In the genomic region with DNA sequence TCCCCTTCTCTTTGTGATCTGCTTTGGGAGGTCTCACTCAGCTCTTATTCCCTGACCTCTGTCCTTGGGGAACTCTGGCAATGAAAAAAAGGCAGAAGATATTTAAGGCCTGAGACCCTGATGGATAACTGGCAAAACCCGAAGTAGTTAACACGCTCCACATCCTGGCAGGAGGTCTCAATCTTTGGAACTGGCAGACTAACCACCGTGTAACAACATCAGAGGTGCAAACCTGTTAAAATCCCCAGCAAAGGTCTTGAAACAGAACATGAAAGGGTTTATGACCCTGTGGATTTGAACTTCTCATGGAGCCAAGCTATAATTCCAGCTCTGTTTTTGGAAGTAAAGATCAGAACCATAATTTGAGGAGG, we compare ENCODE assay signal across 24 cellular contexts.
A peak's percentile ranks its signal among the peaks of the same experiment; 100 is the strongest.
DNase-seq lines count a peak whose midpoint lies in the region; TF ChIP-seq lines count a peak whose summit lies in the region.
"Had no signal": no experiment of that assay in that cellular context is flagged by ENCODE, and none has a peak within 500 bp of the region (broad histone marks: within the 10 kb centered on the region; RNA-seq: fewer than 3 reads in every experiment).

No MANE protein-coding gene starts in this region.

- H3K79me2 ChIP-seq in neural cell (replicated peaks; ENCODE audit: insufficient read depth, low read length): no peaks in the 10 kb centered on the region

- H3K36me3 ChIP-seq in BLaER1 (no peaks in the 10 kb centered on the region), HUES48 (ENCODE audit: control insufficient read depth, insufficient read depth, low read length) (no peaks in the 10 kb centered on the region), endodermal cell (ENCODE audit: control insufficient read depth, insufficient read depth, low read length) (no peaks in the 10 kb centered on the region), neural cell (ENCODE audit: insufficient read depth, low read length) (no peaks in the 10 kb centered on the region), esophagus muscularis mucosa (peaks cover 0 to 57% (median 9%) of the 10 kb centered on the region in 4 donors), brain microvascular endothelial cell (replicated peaks) (no peaks in the 10 kb centered on the region)
- H3K36me3 ChIP-seq: HAP-1, left lung, prostate gland had no signal

- TF ChIP-seq POLR2A in esophagus muscularis mucosa (IDR thresholded peaks at IDR 0.05; ENCODE audit: low read depth): no peak

- H3K4me2 ChIP-seq in BLaER1: peak overlapping the region; percentile 7; the same call in 1 of the 2 replicates
- H3K4me2 ChIP-seq in neural cell (ENCODE audit: low read length): no peak overlapping the region

- TF ChIP-seq CTCF in endodermal cell (conservative IDR thresholded peaks at IDR 0.05) (no peak), neural cell (IDR thresholded peaks at IDR 0.05; ENCODE audit: poor library complexity, severe bottlenecking) (no peak), esophagus muscularis mucosa (IDR thresholded peaks at IDR 0.05) (no peak), brain microvascular endothelial cell (IDR thresholded peaks at IDR 0.05; ENCODE audit: low read depth, low read length, missing control alignments) (no peak)

- DNase-seq in endodermal cell (no peak), esophagus muscularis mucosa (ENCODE audit: extremely low spot score) (no peak), hypothalamus (lab: John Stamatoyannopoulos, UW) (no peak), brain microvascular endothelial cell (no peak)
- DNase-seq in activated naive CD4-positive, alpha-beta T cell treated with Interleukin-2 at 50 U/mL for 16 hours: no peak
- DNase-seq: activated CD4-positive, CD25-positive, alpha-beta regulatory T cell; activated T-cell treated with anti-CD3 and anti-CD28 coated beads, Interleukin-2, amount 50 U/mL, for 72 hours; CD4-positive, alpha-beta T cell; foreskin keratinocyte; MM.1S; NCI-H1694 treated with DMSO at 0.1 percent for 48 hours; small intestine; stimulated activated CD4-positive, alpha-beta T cell treated with anti-CD3 and anti-CD28 coated beads, Interleukin-4, amount 100 ng/mL, for 1 hour had no signal

- H3K9me3 ChIP-seq in BLaER1: no peaks in the 10 kb centered on the region
- no peaks in the 10 kb centered on the region for H3K9me3 ChIP-seq in HUES48 (ENCODE audit: control insufficient read depth, insufficient read depth, low read length)
- H3K9me3 ChIP-seq in endodermal cell (ENCODE audit: control insufficient read depth, low read length): no peaks in the 10 kb centered on the region
- H3K9me3 ChIP-seq in neural cell (ENCODE audit: low read length): no peaks in the 10 kb centered on the region
- no peaks in the 10 kb centered on the region for H3K9me3 ChIP-seq in esophagus muscularis mucosa
- H3K9me3 ChIP-seq: HAP-1, left lung, prostate gland had no signal

- H3K9me3 Mint-ChIP-seq in endodermal cell: no peaks in the 10 kb centered on the region
- H3K9me3 Mint-ChIP-seq: activated naive CD4-positive, alpha-beta T cell treated with anti-CD3 and anti-CD28 coated beads, Interleukin-2, amount 50 U/mL, for 72 hours; activated T-cell treated with anti-CD3 and anti-CD28 coated beads, Interleukin-2, amount 50 U/mL, for 72 hours; CD4-positive, alpha-beta T cell; dendritic cell treated with granulocyte-macrophage colony-stimulating factor and Interleukin-4, amounts not matched to agents 40 ng/mL and 50 ng/mL, for 4 days; T-helper 2 cell treated with Interferon-gamma antibody and Interleukin-4, amounts not matched to agents 5 μg/mL and 100 μg/mL, for 36 hours had no signal

- 39 to 42% methylated on average over 3 of the region's 3 CpGs for WGBS in endodermal cell (ENCODE audit: insufficient coverage in 1 of 2, insufficient read length in 1 of 2), 2 experiments
- 69% methylated on average over 3 of the region's 3 CpGs for WGBS in esophagus muscularis mucosa

- H3K9ac ChIP-seq in BLaER1 (no peak overlapping the region), HUES48 (ENCODE audit: low read depth, low read length) (no peak overlapping the region), endodermal cell (ENCODE audit: extremely low read depth, low read length, poor library complexity, severe bottlenecking) (no peak overlapping the region), neural cell (ENCODE audit: low read length) (peak overlapping the region; percentile 16)

- in situ Hi-C loops in brain microvascular endothelial cell (cut with HindIII; ENCODE audit: low pct_ligation_motif_present, low sequenced_read_pairs): no loop called here

- no peaks in the 10 kb centered on the region for H3K36me3 Mint-ChIP-seq in endodermal cell (ENCODE audit: low read depth)
- H3K36me3 Mint-ChIP-seq: activated naive CD4-positive, alpha-beta T cell treated with anti-CD3 and anti-CD28 coated beads, Interleukin-2, amount 50 U/mL, for 72 hours had no signal

- H3F3A ChIP-seq in neural cell (ENCODE audit: insufficient read depth, low read length, poor library complexity, severe bottlenecking): no peaks in the 10 kb centered on the region

- H3K4me3 ChIP-seq in BLaER1: no peak overlapping the region
- H3K4me3 ChIP-seq in HUES48 (ENCODE audit: low read depth, low read length): peak overlapping the region; percentile 10; the same call in 1 of the 2 replicates
- no peak overlapping the region for H3K4me3 ChIP-seq in endodermal cell (ENCODE audit: low read length)
- H3K4me3 ChIP-seq in neural cell (ENCODE audit: low read length): no peak overlapping the region
- no peak overlapping the region for H3K4me3 ChIP-seq in esophagus muscularis mucosa
- H3K4me3 ChIP-seq in brain microvascular endothelial cell (ENCODE audit: low read depth, low read length): no peak overlapping the region
- H3K4me3 ChIP-seq: HAP-1, left lung, prostate gland had no signal

- TF ChIP-seq EP300 in neural cell (conservative IDR thresholded peaks at IDR 0.05; ENCODE audit: poor library complexity, severe bottlenecking) (no peak), esophagus muscularis mucosa (IDR thresholded peaks at IDR 0.05) (no peak)

- intact Hi-C loops in esophagus muscularis mucosa (cut with DNase I): no loop called here

- H3K27ac ChIP-seq in BLaER1 (no peak overlapping the region), HUES48 (ENCODE audit: low read depth, low read length) (peak overlapping the region; percentile 86), endodermal cell (ENCODE audit: low read depth, low read length) (peak overlapping the region; percentile 22), neural cell (ENCODE audit: low read length) (peak overlapping the region; percentile 45), esophagus muscularis mucosa (replicated peaks in 1 of 4) (peak overlapping the region in 1 of 4 donors; percentile 30), brain microvascular endothelial cell (no peak overlapping the region)
- H3K27ac ChIP-seq: epithelial cell of prostate, foreskin keratinocyte, prostate gland had no signal

- no peaks in the 10 kb centered on the region for H3K27me3 Mint-ChIP-seq in endodermal cell (ENCODE audit: insufficient read depth)
- H3K27me3 Mint-ChIP-seq: dendritic cell treated with granulocyte-macrophage colony-stimulating factor and Interleukin-4, amounts not matched to agents 40 ng/mL and 50 ng/mL, for 4 days had no signal

- no peak overlapping the region for H2AFZ ChIP-seq in neural cell (ENCODE audit: low read depth, low read length)

- H3K4me1 ChIP-seq in BLaER1: peaks cover 15% of the 10 kb centered on the region; the same call in 1 of the 2 replicates
- peaks cover 49% of the 10 kb centered on the region for H3K4me1 ChIP-seq in HUES48 (ENCODE audit: control insufficient read depth, insufficient read depth, low read length)
- H3K4me1 ChIP-seq in endodermal cell (ENCODE audit: control insufficient read depth, insufficient read depth, low read length): peaks cover 11% of the 10 kb centered on the region
- H3K4me1 ChIP-seq in esophagus muscularis mucosa: peaks cover 25 to 31% (median 28%) of the 10 kb centered on the region in 4 donors
- H3K4me1 ChIP-seq: left lung, prostate gland had no signal

- H3K9me2 ChIP-seq in neural cell (ENCODE audit: insufficient read depth, low read length): no peaks in the 10 kb centered on the region

- no peaks in the 10 kb centered on the region for H4K20me1 ChIP-seq in BLaER1
- no peaks in the 10 kb centered on the region for H4K20me1 ChIP-seq in neural cell (ENCODE audit: insufficient read depth)

- no peak for TF ChIP-seq RAD21 in neural cell (conservative IDR thresholded peaks at IDR 0.05)

- H3K27me3 ChIP-seq in BLaER1 (no peaks in the 10 kb centered on the region), HUES48 (ENCODE audit: control insufficient read depth, insufficient read depth, low read length) (peaks cover 50% of the 10 kb centered on the region), endodermal cell (ENCODE audit: control insufficient read depth, insufficient read depth, low read length, poor library complexity, severe bottlenecking) (no peaks in the 10 kb centered on the region), neural cell (ENCODE audit: insufficient read depth, low read depth, low read length) (no peaks in the 10 kb centered on the region), esophagus muscularis mucosa (no peaks in the 10 kb centered on the region), brain microvascular endothelial cell (replicated peaks) (no peaks in the 10 kb centered on the region)
- H3K27me3 ChIP-seq: foreskin keratinocyte, left lung had no signal

- peak overlapping the region; percentile 16 for H3K4me3 Mint-ChIP-seq in endodermal cell
- H3K4me3 Mint-ChIP-seq: activated T-cell treated with anti-CD3 and anti-CD28 coated beads, Interleukin-2, amount 50 U/mL, for 72 hours; CD4-positive, alpha-beta T cell; dendritic cell treated with granulocyte-macrophage colony-stimulating factor and Interleukin-4, amounts not matched to agents 40 ng/mL and 50 ng/mL, for 4 days; IgD-negative memory B cell; T-helper 2 cell treated with Interferon-gamma antibody and Interleukin-4, amounts not matched to agents 5 μg/mL and 100 μg/mL, for 36 hours had no signal

- H3K4me1 Mint-ChIP-seq in endodermal cell: peaks cover 55% of the 10 kb centered on the region
- H3K4me1 Mint-ChIP-seq: IgD-negative memory B cell had no signal

- peak overlapping the region; percentile 89 for H3K27ac Mint-ChIP-seq in endodermal cell
- H3K27ac Mint-ChIP-seq: activated T-cell treated with anti-CD3 and anti-CD28 coated beads, Interleukin-2, amount 50 U/mL, for 72 hours; CD4-positive, alpha-beta T cell; dendritic cell treated with granulocyte-macrophage colony-stimulating factor and Interleukin-4, amounts not matched to agents 40 ng/mL and 50 ng/mL, for 4 days; IgD-negative memory B cell; T-helper 2 cell treated with Interferon-gamma antibody and Interleukin-4, amounts not matched to agents 5 μg/mL and 100 μg/mL, for 36 hours had no signal

TF ChIP-seq in neural cell, 6 proteins besides CTCF, POLR2A, EP300 and RAD21 (continues in another document):
- no peak for TF ChIP-seq TAF1 (IDR thresholded peaks at IDR 0.05; ENCODE audit: low read depth)
- TF ChIP-seq MXI1 (conservative IDR thresholded peaks at IDR 0.05; ENCODE audit: poor library complexity, severe bottlenecking): no peak
- no peak for TF ChIP-seq EZH2 (IDR thresholded peaks at IDR 0.05; ENCODE audit: borderline replicate concordance, insufficient read depth, low read length, poor library complexity, severe bottlenecking)
- TF ChIP-seq POLR2AphosphoS5 (IDR thresholded peaks at IDR 0.05): no peak
- no peak for TF ChIP-seq SMC3 (conservative IDR thresholded peaks at IDR 0.05; ENCODE audit: poor library complexity)

Comparison
In these comparisons a context has a peak if more than half of its experiments do, and no peak if none do; other contexts are left out.
1. H3K27ac ChIP-seq: peak in HUES48 (single experiment), endodermal cell (single experiment) and neural cell (single experiment); none in BLaER1 (single experiment) and brain microvascular endothelial cell (single experiment).